18 cellular contexts compared by ENCODE assay signal in the genomic region with DNA sequence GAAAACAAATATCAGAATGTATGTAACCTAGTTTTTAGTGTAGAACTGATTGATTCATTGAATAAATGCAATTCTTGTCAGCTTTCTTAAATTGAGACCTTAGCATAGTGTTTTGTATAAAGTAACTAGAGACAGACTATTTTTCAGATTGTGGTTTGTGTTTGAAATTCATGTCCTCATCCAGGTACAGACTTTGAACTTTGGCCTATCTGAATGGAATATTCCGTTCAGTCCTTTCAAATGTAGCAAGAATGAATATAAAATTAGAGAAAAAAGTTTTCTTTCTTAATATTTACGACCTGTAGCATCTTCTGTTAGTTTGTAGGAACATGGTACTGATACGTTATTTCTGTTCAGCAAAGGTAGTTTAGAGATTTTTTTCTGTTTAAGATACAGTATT.
DNase-seq lines count a peak whose midpoint lies in the region; ATAC-seq and TF ChIP-seq lines count a peak whose summit lies in the region.
"Had no signal": no experiment of that assay in that cellular context is flagged by ENCODE, and none has a peak within 500 bp of the region (broad histone marks: within the 10 kb centered on the region; RNA-seq: fewer than 3 reads in every experiment).

No MANE protein-coding gene starts in this region.

- H4K20me1 ChIP-seq in OCI-LY1 (ENCODE audit: insufficient read depth, low read length): no peaks in the 10 kb centered on the region

- no peaks in the 10 kb centered on the region for H3K9me2 ChIP-seq in OCI-LY1 (ENCODE audit: low read depth, low read length)

- H3K27me3 Mint-ChIP-seq in Caco-2 (ENCODE audit: insufficient read depth, unreplicated experiment): no peaks in the 10 kb centered on the region
- H3K27me3 Mint-ChIP-seq in central memory CD8-positive, alpha-beta T cell: no peaks in the 10 kb centered on the region
- H3K27me3 Mint-ChIP-seq in natural killer cell (ENCODE audit: low read depth in 2 of 2): no peaks in the 10 kb centered on the region

- H3K4me1 ChIP-seq in Caco-2 (peaks cover 53% of the 10 kb centered on the region), OCI-LY1 (ENCODE audit: insufficient read depth, low read length, severe bottlenecking) (peaks cover 68% of the 10 kb centered on the region)
- H3K4me1 ChIP-seq: suprapubic skin had no signal

- TF ChIP-seq CTCF in Caco-2 (IDR thresholded peaks at IDR 0.05; ENCODE audit: insufficient read depth in 1 of 2, low read depth in 1 of 2, low read length in 1 of 2, severe bottlenecking in 1 of 2, unreplicated experiment in 1 of 2) (no peak), OCI-LY1 (IDR thresholded peaks at IDR 0.05; ENCODE audit: low read length) (no peak), natural killer cell (IDR thresholded peaks at IDR 0.05) (no peak)

- H2AFZ ChIP-seq in OCI-LY1 (ENCODE audit: low read length): no peak overlapping the region

- H3K79me2 ChIP-seq in OCI-LY1 (ENCODE audit: insufficient read depth, low read length): no peaks in the 10 kb centered on the region

- no peak for DNase-seq in Caco-2
- DNase-seq in central memory CD8-positive, alpha-beta T cell (ENCODE audit: low spot score in 2 of 2): no peak
- no peak for DNase-seq in natural killer cell
- no peak for DNase-seq in SIG-M5 (lab: John Stamatoyannopoulos, UW)
- DNase-seq: aorta; cerebellar nuclear complex; endodermal cell; GOT3; head of caudate nucleus; mammary epithelial cell; NCI-H1694; NCI-H2227 treated with DMSO at 0.1 percent for 48 hours; stimulated activated CD4-positive, alpha-beta T cell treated with anti-CD3 and anti-CD28 coated beads, Interleukin-4, amount 100 ng/mL, for 4 hours had no signal

- CTCF ChIA-PET in Caco-2 (lab: Charles Lee): no interaction called here

- no peak for ATAC-seq in central memory CD8-positive, alpha-beta T cell (replicated peaks; ENCODE audit: extremely low read depth, poor library complexity, severe bottlenecking)
- ATAC-seq in natural killer cell (no peak), GM21786 (IDR thresholded peaks at IDR 0.05; ENCODE audit: unreplicated experiment) (no peak), HG03571 (IDR thresholded peaks at IDR 0.05; ENCODE audit: unreplicated experiment) (no peak)

- no peak overlapping the region for H3K9ac ChIP-seq in OCI-LY1 (ENCODE audit: low read length)

- H3K27ac Mint-ChIP-seq in Caco-2 (ENCODE audit: unreplicated experiment) (peak overlapping the region; percentile 32), natural killer cell (peak overlapping the region; percentile 96 to 100)
- H3K27ac Mint-ChIP-seq in central memory CD8-positive, alpha-beta T cell (ENCODE audit: low read depth): peak overlapping the region; percentile 94
- H3K27ac Mint-ChIP-seq: endodermal cell had no signal

- H3K9me3 Mint-ChIP-seq in Caco-2 (ENCODE audit: unreplicated experiment) (no peaks in the 10 kb centered on the region), natural killer cell (no peaks in the 10 kb centered on the region)
- H3K9me3 Mint-ChIP-seq in central memory CD8-positive, alpha-beta T cell: no peaks in the 10 kb centered on the region
- H3K9me3 Mint-ChIP-seq: endodermal cell had no signal

- H3K4me1 Mint-ChIP-seq in Caco-2 (ENCODE audit: low read depth, unreplicated experiment) (peaks cover 38% of the 10 kb centered on the region), natural killer cell (peaks cover 34 to 42% of the 10 kb centered on the region in 2 donors)
- H3K4me1 Mint-ChIP-seq in central memory CD8-positive, alpha-beta T cell: peaks cover 34% of the 10 kb centered on the region

- H3K36me3 ChIP-seq in Caco-2 (ENCODE audit: control insufficient read depth, insufficient read depth, low read length) (no peaks in the 10 kb centered on the region), OCI-LY1 (ENCODE audit: insufficient read depth, low read length) (no peaks in the 10 kb centered on the region)
- H3K36me3 ChIP-seq: suprapubic skin had no signal

- no peak overlapping the region for H3K4me2 ChIP-seq in OCI-LY1 (ENCODE audit: low read length)

- intact Hi-C loops in Caco-2 (cut with micrococcal nuclease; ENCODE audit: unreplicated experiment): no loop called here
- intact Hi-C loops in natural killer cell (cut with micrococcal nuclease): loop anchor here (2.0 kb wide), 1 partner anchor 159 kb away; no protein-coding TSS in a partner anchor

- POLR2A ChIA-PET in Caco-2 (lab: Charles Lee): no interaction called here

- peaks cover 8% of the 10 kb centered on the region for H3K36me3 Mint-ChIP-seq in Caco-2 (ENCODE audit: insufficient read depth, unreplicated experiment)
- H3K36me3 Mint-ChIP-seq in central memory CD8-positive, alpha-beta T cell (ENCODE audit: insufficient read depth): no peaks in the 10 kb centered on the region
- peaks cover 6% of the 10 kb centered on the region for H3K36me3 Mint-ChIP-seq in natural killer cell

- 0 out of 2 replicates have a peak, but pooled peaks cover 6% of the 10 kb centered on the region for H3F3A ChIP-seq in OCI-LY1 (ENCODE audit: insufficient read depth, low read length)

- H3K9me3 ChIP-seq in Caco-2 (no peaks in the 10 kb centered on the region), OCI-LY1 (ENCODE audit: low read length) (no peaks in the 10 kb centered on the region)
- H3K9me3 ChIP-seq: suprapubic skin had no signal

- H3K4me3 ChIP-seq in Caco-2 (ENCODE audit: low read depth, low read length) (no peak overlapping the region), OCI-LY1 (ENCODE audit: low read depth, low read length, poor library complexity, severe bottlenecking) (no peak overlapping the region)
- H3K4me3 ChIP-seq: skin epidermis, suprapubic skin had no signal

- peak overlapping the region; percentile 93 for H3K27ac ChIP-seq in OCI-LY1 (ENCODE audit: low read depth, low read length, poor library complexity, severe bottlenecking)
- H3K27ac ChIP-seq: suprapubic skin had no signal

- H3K27me3 ChIP-seq in Caco-2 (replicated peaks; ENCODE audit: control insufficient read depth, insufficient read depth, low read length) (no peaks in the 10 kb centered on the region), OCI-LY1 (ENCODE audit: insufficient read depth, low read length) (no peaks in the 10 kb centered on the region)
- H3K27me3 ChIP-seq: suprapubic skin had no signal

- H3K4me3 Mint-ChIP-seq in Caco-2 (ENCODE audit: unreplicated experiment) (no peak overlapping the region), natural killer cell (no peak overlapping the region)
- no peak overlapping the region for H3K4me3 Mint-ChIP-seq in central memory CD8-positive, alpha-beta T cell
- H3K4me3 Mint-ChIP-seq: endodermal cell had no signal

- no TSS peak for BruUV-seq in Caco-2 (replicated peaks; lab: Mats Ljungman, UMichigan)

Comparison
In these comparisons a context has a peak if more than half of its experiments do, and no peak if none do; other contexts are left out.
1. H3K27ac Mint-ChIP-seq: peak in every context shown above with its lines; median percentile 98 in natural killer cell; 94 in central memory CD8-positive, alpha-beta T cell; 32 in Caco-2.